In the genomic region with DNA sequence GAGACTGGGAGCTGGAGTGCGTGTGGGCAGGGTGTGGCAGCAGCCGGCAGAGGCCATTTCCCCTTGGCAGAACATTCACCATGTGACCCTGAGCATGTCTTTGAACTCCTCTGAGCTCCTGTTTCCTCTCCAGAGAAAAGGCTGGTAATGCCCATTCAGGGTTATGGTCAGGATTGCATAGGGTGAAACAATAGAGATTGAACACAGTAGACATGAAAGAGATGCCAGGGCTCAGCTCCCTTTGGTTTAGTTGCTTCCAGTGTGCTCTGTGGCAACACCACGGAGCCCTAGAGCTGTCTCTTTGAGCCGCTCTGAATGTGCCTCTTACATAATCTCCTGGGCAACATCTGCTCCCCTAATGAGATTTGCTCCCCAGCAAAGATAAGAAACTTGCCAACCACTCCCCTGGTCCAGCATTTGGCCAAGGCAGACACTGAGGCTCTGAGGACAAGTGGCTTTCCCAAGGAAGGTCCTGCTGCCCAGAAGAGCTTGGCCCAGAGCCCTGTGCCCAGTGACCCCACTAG, we compare ENCODE assay signal across 10 cellular contexts. TPM values are rescaled to one million over a fixed set of nuclear protein-coding genes. Genes with fewer than 3 reads are reported as not detected.
DNase-seq lines count a peak whose midpoint lies in the region; ATAC-seq and TF ChIP-seq lines count a peak whose summit lies in the region.
"Had no signal": no experiment of that assay in that cellular context is flagged by ENCODE, and none has a peak within 500 bp of the region (broad histone marks: within the 10 kb centered on the region; RNA-seq: fewer than 3 reads in every experiment).

No MANE protein-coding gene starts in this region.

- H3K9me3 ChIP-seq in body of pancreas, result peaks cover 0 to 5% (median 0%) of the 10 kb centered on the region in 3 donors

- no peak for TF ChIP-seq POLR2A in body of pancreas (IDR thresholded peaks at IDR 0.05)

- intact Hi-C loops in body of pancreas (cut with DNase I), result no loop called here
- intact Hi-C loops in activated naive CD4-positive, alpha-beta T cell treated with anti-CD3 and anti-CD28 coated beads for 36 hours (cut with micrococcal nuclease), result no loop called here

- H3K27me3 Mint-ChIP-seq in activated naive CD4-positive, alpha-beta T cell treated with anti-CD3 and anti-CD28 coated beads for 36 hours (ENCODE audit: low read depth), result no peaks in the 10 kb centered on the region
- peaks cover 16 to 31% of the 10 kb centered on the region in 2 donors for H3K27me3 Mint-ChIP-seq in T-cell

- CTCF ChIA-PET in activated naive CD4-positive, alpha-beta T cell treated with anti-CD3 and anti-CD28 coated beads for 36 hours (lab: Charles Lee), result no interaction called here
- CTCF ChIA-PET in T-cell (lab: Charles Lee), result no interaction called here

- no peaks in the 10 kb centered on the region for H3K27me3 ChIP-seq in body of pancreas

- H3K9me3 Mint-ChIP-seq in activated naive CD4-positive, alpha-beta T cell treated with anti-CD3 and anti-CD28 coated beads for 36 hours, result peaks cover 8% of the 10 kb centered on the region
- peaks cover 3 to 9% (median 6%) of the 10 kb centered on the region in 3 donors for H3K9me3 Mint-ChIP-seq in T-cell
- H3K9me3 Mint-ChIP-seq: nephron had no signal

- 12 to 18% methylated on average over 4 of the region's 4 CpGs for WGBS in body of pancreas, 2 donors

- H3K36me3 Mint-ChIP-seq in activated naive CD4-positive, alpha-beta T cell treated with anti-CD3 and anti-CD28 coated beads for 36 hours (ENCODE audit: low read depth), result no peaks in the 10 kb centered on the region
- no peaks in the 10 kb centered on the region for H3K36me3 Mint-ChIP-seq in T-cell
- H3K36me3 Mint-ChIP-seq: CD8-positive, alpha-beta T cell had no signal

- TF ChIP-seq CTCF in body of pancreas (IDR thresholded peaks at IDR 0.05), result no peak

- H3K27ac ChIP-seq in body of pancreas, result peak overlapping the region in 2 of 4 donors; percentile 1 to 36

- no peak overlapping the region for H3K4me3 ChIP-seq in body of pancreas

- H3K4me1 Mint-ChIP-seq in activated naive CD4-positive, alpha-beta T cell treated with anti-CD3 and anti-CD28 coated beads for 36 hours (ENCODE audit: low read depth), result no peaks in the 10 kb centered on the region
- H3K4me1 Mint-ChIP-seq in T-cell, result no peaks in the 10 kb centered on the region

- H3K27ac Mint-ChIP-seq in activated naive CD4-positive, alpha-beta T cell treated with anti-CD3 and anti-CD28 coated beads for 36 hours, result no peak overlapping the region
- H3K27ac Mint-ChIP-seq in T-cell, result no peak overlapping the region
- H3K27ac Mint-ChIP-seq: CD8-positive, alpha-beta T cell had no signal

- no peaks in the 10 kb centered on the region for H3K36me3 ChIP-seq in body of pancreas (replicated peaks in 1 of 2; ENCODE audit: insufficient read depth in 1 of 2, low read depth in 2 of 2)

- peak; percentile 64 for ATAC-seq in body of pancreas
- no peak for ATAC-seq in T-cell (replicated peaks in 1 of 4)
- ATAC-seq: CD8-positive, alpha-beta T cell had no signal

- POLR2A ChIA-PET in T-cell (lab: Charles Lee), result no interaction called here

- DNase-seq in DMS153 treated with DMSO at 0.1 percent for 48 hours (lab: John Stamatoyannopoulos, UW; ENCODE audit: unreplicated experiment), result peak; percentile 10
- peak in 1 of 4 donors; percentile 19 for DNase-seq in body of pancreas
- peak; percentile 54 for DNase-seq in mucosa of gallbladder (ENCODE audit: low spot score)
- no peak for DNase-seq in NCI-H510A (lab: John Stamatoyannopoulos, UW)
- no peak for DNase-seq in activated naive CD4-positive, alpha-beta T cell treated with anti-CD3 and anti-CD28 coated beads for 36 hours
- no peak for DNase-seq in T-cell
- DNase-seq: CD8-positive, alpha-beta T cell; GOT3; NCI-H2171 had no signal

- no peak overlapping the region for H3K4me3 Mint-ChIP-seq in activated naive CD4-positive, alpha-beta T cell treated with anti-CD3 and anti-CD28 coated beads for 36 hours
- H3K4me3 Mint-ChIP-seq in T-cell, result no peak overlapping the region
- H3K4me3 Mint-ChIP-seq: CD8-positive, alpha-beta T cell; nephron had no signal

- H3K4me1 ChIP-seq in body of pancreas, result peaks cover 9% of the 10 kb centered on the region

RNA-seq across cellular contexts. Expression of gene IFI27, which starts 4.6 kb away (rescaled TPM):
- total RNA-seq in body of pancreas (10 to 100 TPM in 1 of 2 donors, 1 to 10 TPM in 1; 8.8 to 38.6 TPM), mucosa of gallbladder (478 TPM), T-cell (1 to 10 TPM; 1.6 to 6.1 (median 1.8) TPM)
- 1 to 10 TPM; 1.5 to 2.3 TPM for total RNA-seq in activated naive CD4-positive, alpha-beta T cell treated with anti-CD3 and anti-CD28 coated beads for 36 hours

RNA-seq across cellular contexts. Expression of gene IFI27L2, which starts 14.3 kb away (rescaled TPM):
- total RNA-seq in body of pancreas (10 to 100 TPM; 12.7 to 66.3 TPM), mucosa of gallbladder (61.8 TPM), T-cell (10 to 100 TPM; 18.2 to 37.4 (median 27.7) TPM)
- 10 to 100 TPM; 67.0 to 73.4 TPM for total RNA-seq in activated naive CD4-positive, alpha-beta T cell treated with anti-CD3 and anti-CD28 coated beads for 36 hours

RNA-seq across cellular contexts. Expression of gene IFI27L1, which starts 34.0 kb away (rescaled TPM):
- total RNA-seq in body of pancreas, result 1 to 10 TPM; 3.4 to 5.6 TPM
- 19.8 TPM for total RNA-seq in mucosa of gallbladder
- 10 to 100 TPM; 33.9 to 35.8 TPM for total RNA-seq in activated naive CD4-positive, alpha-beta T cell treated with anti-CD3 and anti-CD28 coated beads for 36 hours
- 10 to 100 TPM in 3 of 5 donors, 1 to 10 TPM in 2; 7.1 to 10.4 (median 10.0) TPM for total RNA-seq in T-cell

RNA-seq across cellular contexts. Expression of gene DDX24, which starts 34.1 kb away (rescaled TPM):
- total RNA-seq in body of pancreas (10 to 100 TPM; 48.0 to 95.6 TPM), mucosa of gallbladder (187 TPM), T-cell (100 to 1,000 TPM; 258 to 448 (median 265) TPM)
- total RNA-seq in activated naive CD4-positive, alpha-beta T cell treated with anti-CD3 and anti-CD28 coated beads for 36 hours, result 100 to 1,000 TPM; 190 to 200 TPM

RNA-seq across cellular contexts. Expression of gene PPP4R4, which starts 59.0 kb away (rescaled TPM):
- total RNA-seq in body of pancreas (1 to 10 TPM; 1.3 to 2.6 TPM), mucosa of gallbladder (1.4 TPM), T-cell (1 to 10 TPM in 3 of 5 donors, under 1 TPM in 2; 0.41 to 2.5 (median 1.3) TPM)
- total RNA-seq in activated naive CD4-positive, alpha-beta T cell treated with anti-CD3 and anti-CD28 coated beads for 36 hours, result 10 to 100 TPM; 13.2 to 13.9 TPM
- total RNA-seq: CD8-positive, alpha-beta T cell had no signal

Comparison
In these comparisons a context has a peak if more than half of its experiments do, and no peak if none do; other contexts are left out.
1. DNase-seq: peak in DMS153 treated with DMSO at 0.1 percent for 48 hours (single experiment) and mucosa of gallbladder (single experiment); none in NCI-H510A (single experiment), activated naive CD4-positive, alpha-beta T cell treated with anti-CD3 and anti-CD28 coated beads for 36 hours (single experiment) and T-cell (0 of 34).
2. RNA of gene IFI27, which starts 4.6 kb away (total RNA-seq): 478 TPM in mucosa of gallbladder (single experiment); 8.8 to 38.6 TPM in body of pancreas, 1.5 to 2.3 TPM in activated naive CD4-positive, alpha-beta T cell treated with anti-CD3 and anti-CD28 coated beads for 36 hours and 1.6 to 6.1 TPM in T-cell; every median in the first group is over 10 times any median in the second.